Comparison of ENCODE assay signal across 26 cellular contexts in genomic region chr5:79847561-79847960, GRCh38.
"Had no signal": no experiment of that assay in that cellular context is flagged by ENCODE, and none has a peak within 500 bp of the region (broad histone marks: within the 10 kb centered on the region; RNA-seq: fewer than 3 reads in every experiment).

No MANE protein-coding gene starts in this region.

- H3K27ac ChIP-seq: esophagus muscularis mucosa, foreskin keratinocyte, gastroesophageal sphincter, hepatocyte, lower lobe of right lung, neutrophil, parathyroid adenoma, prostate gland, right atrium auricular region, stomach, thyroid gland had no signal

- ATAC-seq: foreskin keratinocyte; gastroesophageal sphincter; heart left ventricle; left cardiac atrium; left ventricle myocardium superior; lower lobe of right lung; naive thymus-derived CD8-positive, alpha-beta T cell; sciatic nerve had no signal

- H3K27me3 ChIP-seq: esophagus muscularis mucosa, gastroesophageal sphincter, heart left ventricle, right atrium auricular region, thyroid gland had no signal

- H3K4me3 Mint-ChIP-seq: naive thymus-derived CD8-positive, alpha-beta T cell; neural crest cell had no signal

- H3K4me3 ChIP-seq: esophagus muscularis mucosa, gastroesophageal sphincter, heart left ventricle, hepatocyte, lower lobe of right lung, prostate gland, right atrium auricular region, smooth muscle cell, stomach, thyroid gland had no signal

- H3K27ac Mint-ChIP-seq: naive thymus-derived CD8-positive, alpha-beta T cell had no signal

- H3K9me3 Mint-ChIP-seq: naive thymus-derived CD8-positive, alpha-beta T cell had no signal

- H3K36me3 Mint-ChIP-seq: naive thymus-derived CD8-positive, alpha-beta T cell had no signal

- DNase-seq: cortex of kidney; effector CD4-positive, alpha-beta T cell; foreskin keratinocyte; heart left ventricle; left cardiac atrium; left ventricle myocardium superior; lower lobe of right lung; naive thymus-derived CD8-positive, alpha-beta T cell; stimulated activated CD4-positive, alpha-beta T cell treated with anti-CD3 and anti-CD28 coated beads, Interleukin-12 subunit alpha, Interleukin-12 subunit beta, amount 100 ng/mL, for 4 hours; stimulated activated CD4-positive, alpha-beta T cell treated with anti-CD3 and anti-CD28 coated beads, Interleukin-1b, Interleukin-23, amount 100 ng/mL, for 48 hours; stimulated activated CD4-positive, alpha-beta T cell treated with anti-CD3 and anti-CD28 coated beads, Interleukin-4, amount 100 ng/mL, for 1 hour; stimulated activated CD8-positive, alpha-beta memory T cell treated with anti-CD3 and anti-CD28 coated beads, Interleukin-4, amount 100 ng/mL, for 48 hours; stimulated activated naive CD4-positive, alpha-beta T cell; stomach; thyroid gland; trophoblast cell had no signal
